Comparison of ENCODE assay signal across 10 cellular contexts in the genomic region with DNA sequence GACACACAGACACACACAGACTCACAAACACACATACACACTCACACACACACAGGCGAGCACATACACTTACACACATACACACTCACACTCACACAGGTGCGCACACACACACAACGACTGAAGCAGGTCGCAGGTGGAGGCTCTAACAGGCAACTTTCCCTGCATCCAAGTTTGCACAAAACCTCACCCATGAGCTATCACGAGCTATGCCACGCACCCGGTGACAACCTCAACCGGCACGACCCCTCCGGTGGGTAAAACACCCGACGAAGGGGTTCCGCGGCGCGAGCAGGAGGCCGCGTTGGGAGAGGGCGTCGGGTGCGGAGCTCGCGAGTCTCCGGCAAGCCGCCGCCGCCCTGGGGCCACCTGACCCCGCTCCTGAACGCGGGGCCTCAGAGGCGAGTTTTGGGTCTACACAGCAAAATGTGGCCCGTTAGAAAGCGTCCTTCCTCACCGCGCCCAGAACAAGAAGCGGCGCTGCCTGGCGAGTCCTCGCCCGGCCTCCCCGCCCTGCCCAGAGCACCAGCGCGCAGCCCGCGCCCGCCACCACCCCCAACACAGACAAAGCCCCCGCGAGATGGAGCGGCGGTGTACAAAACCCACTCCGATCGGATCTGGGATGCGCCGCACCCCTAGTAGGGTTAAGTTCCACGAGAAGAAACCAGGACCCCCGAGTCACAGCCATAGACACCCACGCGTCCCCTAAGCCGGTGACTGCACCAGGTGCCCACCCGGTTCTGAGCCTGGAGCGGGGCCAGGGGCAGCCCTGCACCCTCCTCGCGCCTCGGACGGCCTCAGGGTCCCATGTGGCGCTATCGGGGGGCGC. TPM values are rescaled to one million over a fixed set of nuclear protein-coding genes. Genes with fewer than 3 reads are reported as not detected.
DNase-seq lines count a peak whose midpoint lies in the region; ATAC-seq and TF ChIP-seq lines count a peak whose summit lies in the region.
"Had no signal": no experiment of that assay in that cellular context is flagged by ENCODE, and none has a peak within 500 bp of the region (broad histone marks: within the 10 kb centered on the region; RNA-seq: fewer than 3 reads in every experiment).

No MANE protein-coding gene starts in this region.

- no peaks in the 10 kb centered on the region for H3K36me3 Mint-ChIP-seq in CD8-positive, alpha-beta T cell
- H3K36me3 Mint-ChIP-seq in glutamatergic neuron (ENCODE audit: unreplicated experiment), result peaks cover 19% of the 10 kb centered on the region

- intact Hi-C loops in CD8-positive, alpha-beta T cell (cut with DNase I, micrococcal nuclease), result no loop called here

- H3K36me3 ChIP-seq in CD8-positive, alpha-beta T cell (ENCODE audit: insufficient read depth, low read length), result no peaks in the 10 kb centered on the region
- no peaks in the 10 kb centered on the region for H3K36me3 ChIP-seq in HUES48 (ENCODE audit: control insufficient read depth, insufficient read depth, low read length)

- H3K27me3 ChIP-seq in CD8-positive, alpha-beta T cell (ENCODE audit: insufficient read depth, low read length), result peaks cover 10% of the 10 kb centered on the region
- H3K27me3 ChIP-seq in HUES48 (ENCODE audit: control insufficient read depth, insufficient read depth, low read length), result peaks cover 84% of the 10 kb centered on the region

- CTCF ChIA-PET in CD8-positive, alpha-beta T cell (lab: Charles Lee), result no interaction called here

- peaks cover 45% of the 10 kb centered on the region for H3K27me3 Mint-ChIP-seq in CD8-positive, alpha-beta T cell (ENCODE audit: low read depth)
- peaks cover 16% of the 10 kb centered on the region for H3K27me3 Mint-ChIP-seq in glutamatergic neuron (ENCODE audit: unreplicated experiment)

- H3K4me3 ChIP-seq in CD8-positive, alpha-beta T cell (ENCODE audit: low read depth, low read length), result no peak overlapping the region
- peak overlapping the region; percentile 57 for H3K4me3 ChIP-seq in HUES48 (ENCODE audit: low read depth, low read length)

- no peaks in the 10 kb centered on the region for H3K9me3 ChIP-seq in CD8-positive, alpha-beta T cell (ENCODE audit: low read length)
- H3K9me3 ChIP-seq in HUES48 (ENCODE audit: control insufficient read depth, insufficient read depth, low read length), result no peaks in the 10 kb centered on the region
- H3K9me3 ChIP-seq: Caco-2 had no signal

- H3K27ac ChIP-seq in CD8-positive, alpha-beta T cell (ENCODE audit: low read depth, low read length), result no peak overlapping the region
- no peak overlapping the region for H3K27ac ChIP-seq in HUES48 (ENCODE audit: low read depth, low read length)

- peaks cover 4% of the 10 kb centered on the region for H3K9me3 Mint-ChIP-seq in CD8-positive, alpha-beta T cell
- peaks cover 6% of the 10 kb centered on the region for H3K9me3 Mint-ChIP-seq in glutamatergic neuron (ENCODE audit: unreplicated experiment)

- no peak overlapping the region for H3K9ac ChIP-seq in HUES48 (ENCODE audit: low read depth, low read length)

- peaks cover 16% of the 10 kb centered on the region for H3K4me1 ChIP-seq in CD8-positive, alpha-beta T cell (ENCODE audit: insufficient read depth, low read length)
- no peaks in the 10 kb centered on the region for H3K4me1 ChIP-seq in HUES48 (ENCODE audit: control insufficient read depth, insufficient read depth, low read length)
- H3K4me1 ChIP-seq: Caco-2 had no signal

- POLR2A ChIA-PET in CD8-positive, alpha-beta T cell (lab: Charles Lee), result no interaction called here

- H3K4me3 Mint-ChIP-seq in CD8-positive, alpha-beta T cell, result peak overlapping the region; percentile 35
- peak overlapping the region; percentile 95 for H3K4me3 Mint-ChIP-seq in glutamatergic neuron (ENCODE audit: unreplicated experiment)

- DNase-seq in CD8-positive, alpha-beta T cell, result peak in 1 of 7 experiments; percentile 49
- DNase-seq in glutamatergic neuron, result no peak
- DNase-seq in omental fat pad (ENCODE audit: low spot score), result no peak
- no peak for DNase-seq in DMS79 treated with DMSO at 0.1 percent for 48 hours (lab: John Stamatoyannopoulos, UW)
- no peak for DNase-seq in activated effector memory CD4-positive, alpha-beta T cell treated with Interleukin-2 at 50 U/mL for 16 hours
- DNase-seq: Caco-2, MV-4-11 had no signal

- H3K27ac Mint-ChIP-seq in CD8-positive, alpha-beta T cell, result no peak overlapping the region
- peak overlapping the region; percentile 36 for H3K27ac Mint-ChIP-seq in glutamatergic neuron (ENCODE audit: unreplicated experiment)

- TF ChIP-seq CTCF in CD8-positive, alpha-beta T cell (IDR thresholded peaks at IDR 0.05), result no peak
- TF ChIP-seq CTCF in glutamatergic neuron (IDR thresholded peaks at IDR 0.05; ENCODE audit: partially characterized antibody, unreplicated experiment) (no peak), omental fat pad (IDR thresholded peaks at IDR 0.05) (no peak)

- no peak for ATAC-seq in CD8-positive, alpha-beta T cell
- ATAC-seq in omental fat pad (ENCODE audit: low FRiP score) (peak; percentile 8), HG02885 (IDR thresholded peaks at IDR 0.05; ENCODE audit: poor library complexity, unreplicated experiment) (no peak)

- H3K4me1 Mint-ChIP-seq in CD8-positive, alpha-beta T cell (ENCODE audit: low read depth), result peaks cover 28% of the 10 kb centered on the region
- H3K4me1 Mint-ChIP-seq in glutamatergic neuron (ENCODE audit: low read depth, unreplicated experiment), result peaks cover 12% of the 10 kb centered on the region

RNA-seq across cellular contexts. Expression of a gene that starts 0.7 kb away (rescaled TPM):
- total RNA-seq in CD8-positive, alpha-beta T cell, result not detected
- 22.4 TPM for total RNA-seq in glutamatergic neuron (ENCODE audit: unreplicated experiment)
- 1 to 10 TPM in 1 of 4 donors, under 1 TPM in 3; 0.32 to 1.2 (median 0.55) TPM for total RNA-seq in omental fat pad
- total RNA-seq: Caco-2; T-helper 1 cell treated with Interleukin-12 subunit alpha and Interleukin-12 subunit beta and Interleukin-4 antibody, amounts not matched to agents 30 ng/mL and 1 ng/mL, for 36 hours had no signal

Comparison
In these comparisons a context has a peak if more than half of its experiments do, and no peak if none do; other contexts are left out.
1. RNA of a gene that starts 0.7 kb away (total RNA-seq): 22.4 TPM in glutamatergic neuron (single experiment); 0.32 to 1.2 TPM in omental fat pad and not detected in CD8-positive, alpha-beta T cell; every median in the first group is over 10 times any median in the second.